In genomic region chr12:68237068-68237467, GRCh38 we compare ENCODE assay signal across 8 cellular contexts. TPM values are rescaled to one million over a fixed set of nuclear protein-coding genes. Genes with fewer than 3 reads are reported as not detected.
A peak's percentile ranks its signal among the peaks of the same experiment; 100 is the strongest.
DNase-seq lines count a peak whose midpoint lies in the region; ATAC-seq, FAIRE-seq and TF ChIP-seq lines count a peak whose summit lies in the region.

No MANE protein-coding gene starts in this region.

- peak overlapping the region; percentile 38 to 45 for H3K4me3 ChIP-seq in CD4-positive, alpha-beta memory T cell (ENCODE audit: low read length in 2 of 2)
- H3K4me3 ChIP-seq in Karpas-422 (ENCODE audit: low read length) (peak overlapping the region; percentile 42; the same call in 1 of the 2 replicates), astrocyte of the spinal cord (ENCODE audit: low read depth, low read length) (no peak overlapping the region)

- DNase-seq in CD4-positive, alpha-beta memory T cell = no peak
- DNase-seq in Karpas-422 = peak; percentile 47
- no peak for DNase-seq in astrocyte of the spinal cord (ENCODE audit: low read depth, low spot score)
- DNase-seq in natural killer cell treated with Interleukin-12 subunit alpha and Interleukin-12 subunit beta and Interleukin-15 and Interleukin-18, amount 100 ng/mL, for 72 hours (ENCODE audit: low spot score) = no peak
- DNase-seq in T-helper 9 cell = no peak
- DNase-seq in frontal cortex (ENCODE audit: low spot score in 2 of 2) = no peak
- DNase-seq in NCI-H345 treated with DMSO at 0.1 percent for 48 hours (lab: John Stamatoyannopoulos, UW; ENCODE audit: unreplicated experiment) = no peak

- no peaks in the 10 kb centered on the region for H3K27me3 Mint-ChIP-seq in CD4-positive, alpha-beta memory T cell
- no peaks in the 10 kb centered on the region for H3K27me3 Mint-ChIP-seq in natural killer cell treated with Interleukin-12 subunit alpha and Interleukin-12 subunit beta and Interleukin-15 and Interleukin-18, amount 100 ng/mL, for 72 hours

- ATAC-seq in natural killer cell treated with Interleukin-12 subunit alpha and Interleukin-12 subunit beta and Interleukin-15 and Interleukin-18, amount 100 ng/mL, for 72 hours = no peak
- ATAC-seq in HG02870 (IDR thresholded peaks at IDR 0.05; ENCODE audit: unreplicated experiment) = no peak

- H3K4me3 Mint-ChIP-seq in CD4-positive, alpha-beta memory T cell = peak overlapping the region; percentile 86 to 95 (median 94)
- peak overlapping the region; percentile 85 for H3K4me3 Mint-ChIP-seq in natural killer cell treated with Interleukin-12 subunit alpha and Interleukin-12 subunit beta and Interleukin-15 and Interleukin-18, amount 100 ng/mL, for 72 hours

- H3K36me3 ChIP-seq in CD4-positive, alpha-beta memory T cell (ENCODE audit: insufficient read depth, low read length) = no peaks in the 10 kb centered on the region
- no peaks in the 10 kb centered on the region for H3K36me3 ChIP-seq in Karpas-422 (ENCODE audit: insufficient read depth, low read length)

- POLR2A ChIA-PET in CD4-positive, alpha-beta memory T cell (lab: Charles Lee; ENCODE audit: partially characterized antibody) = interaction anchor here (0.9 to 2.6 kb wide), 8 partner anchors 11 to 95 kb away, joined by 3 to 10 read pairs (median 5); partner anchors contain the start of genes IL26 and MDM1

- no peaks in the 10 kb centered on the region for H3K9me2 ChIP-seq in Karpas-422 (replicated peaks; ENCODE audit: insufficient read depth, low read length)

- H3K4me1 Mint-ChIP-seq in CD4-positive, alpha-beta memory T cell = peaks cover 35 to 57% (median 47%) of the 10 kb centered on the region in 4 donors
- peaks cover 51 to 60% of the 10 kb centered on the region in 2 donors for H3K4me1 Mint-ChIP-seq in natural killer cell treated with Interleukin-12 subunit alpha and Interleukin-12 subunit beta and Interleukin-15 and Interleukin-18, amount 100 ng/mL, for 72 hours (ENCODE audit: low read depth in 2 of 2)

- H2AFZ ChIP-seq in Karpas-422 (ENCODE audit: low read length) = peak overlapping the region; percentile 36

- no peaks in the 10 kb centered on the region for H3K9me3 Mint-ChIP-seq in CD4-positive, alpha-beta memory T cell
- H3K9me3 Mint-ChIP-seq in natural killer cell treated with Interleukin-12 subunit alpha and Interleukin-12 subunit beta and Interleukin-15 and Interleukin-18, amount 100 ng/mL, for 72 hours = peaks cover 6% of the 10 kb centered on the region

- peak overlapping the region in 6 of 7 donors; percentile 55 to 99 (median 96) for H3K27ac Mint-ChIP-seq in CD4-positive, alpha-beta memory T cell
- H3K27ac Mint-ChIP-seq in natural killer cell treated with Interleukin-12 subunit alpha and Interleukin-12 subunit beta and Interleukin-15 and Interleukin-18, amount 100 ng/mL, for 72 hours = peak overlapping the region; percentile 76 to 85

- H3K36me3 Mint-ChIP-seq in CD4-positive, alpha-beta memory T cell = peaks cover 0 to 3% of the 10 kb centered on the region in 2 donors
- peaks cover 10% of the 10 kb centered on the region for H3K36me3 Mint-ChIP-seq in natural killer cell treated with Interleukin-12 subunit alpha and Interleukin-12 subunit beta and Interleukin-15 and Interleukin-18, amount 100 ng/mL, for 72 hours

- in situ Hi-C loops in astrocyte of the spinal cord (cut with HindIII; ENCODE audit: low sequenced_read_pairs) = no loop called here

- H3K4me1 ChIP-seq in CD4-positive, alpha-beta memory T cell (ENCODE audit: insufficient read depth, low read length) = peaks cover 37% of the 10 kb centered on the region
- H3K4me1 ChIP-seq in Karpas-422 (ENCODE audit: low read length) = peaks cover 12% of the 10 kb centered on the region

- no peaks in the 10 kb centered on the region for H3K79me2 ChIP-seq in Karpas-422 (ENCODE audit: low read length)

- peak overlapping the region; percentile 57 for H3K27ac ChIP-seq in CD4-positive, alpha-beta memory T cell (ENCODE audit: low read depth, low read length)
- H3K27ac ChIP-seq in Karpas-422 (ENCODE audit: low read length) = no peak overlapping the region

- no peaks in the 10 kb centered on the region for H4K20me1 ChIP-seq in Karpas-422 (ENCODE audit: insufficient read depth, low read depth, low read length)

- intact Hi-C loops in CD4-positive, alpha-beta memory T cell (cut with micrococcal nuclease) = loop anchor here (2.0 kb wide), 1 partner anchor 14 kb away; no protein-coding TSS in a partner anchor

- no peaks in the 10 kb centered on the region for H3K9me3 ChIP-seq in CD4-positive, alpha-beta memory T cell (ENCODE audit: control insufficient read depth in 1 of 2, low read length in 2 of 2)
- no peaks in the 10 kb centered on the region for H3K9me3 ChIP-seq in Karpas-422 (ENCODE audit: low read length)

- TF ChIP-seq CTCF in astrocyte of the spinal cord (IDR thresholded peaks at IDR 0.05; ENCODE audit: low read depth, low read length) = peak; percentile 12

- no peak for FAIRE-seq in frontal cortex (lab: Jason Lieb, UNC)

- no peaks in the 10 kb centered on the region for H3K27me3 ChIP-seq in CD4-positive, alpha-beta memory T cell (ENCODE audit: insufficient read depth, low read length)
- H3K27me3 ChIP-seq in Karpas-422 (ENCODE audit: low read length) = no peaks in the 10 kb centered on the region

- CTCF ChIA-PET in CD4-positive, alpha-beta memory T cell (lab: Charles Lee; ENCODE audit: partially characterized antibody) = interaction anchor here (1.2 to 2.6 kb wide), 6 partner anchors 12 to 196 kb away, joined by 3 to 27 read pairs (median 6); no protein-coding TSS in a partner anchor

- peak overlapping the region; percentile 47 for H3K9ac ChIP-seq in Karpas-422 (ENCODE audit: low read length)

- H3K4me2 ChIP-seq in Karpas-422 (ENCODE audit: low read depth, low read length, poor library complexity, severe bottlenecking) = peak overlapping the region; percentile 58

RNA-seq across cellular contexts. Expression of gene IL26, which starts 11.5 kb away (rescaled TPM):
- not detected for total RNA-seq in CD4-positive, alpha-beta memory T cell
- under 1 TPM in 1 of 2 donors, not detected in 1; 0.30 TPM for polyA plus RNA-seq in CD4-positive, alpha-beta memory T cell
- total RNA-seq in Karpas-422 (2014; rRNA removed; shearing (Covaris generic); ENCODE audit: low replicate concordance) = not detected in 2 replicates
- total RNA-seq in natural killer cell treated with Interleukin-12 subunit alpha and Interleukin-12 subunit beta and Interleukin-15 and Interleukin-18, amount 100 ng/mL, for 72 hours = 10 to 100 TPM; 10.0 to 19.1 TPM
- not detected for total RNA-seq in frontal cortex

RNA-seq across cellular contexts. Expression of gene IL22, which starts 16.3 kb away (rescaled TPM):
- total RNA-seq in CD4-positive, alpha-beta memory T cell = not detected
- under 1 TPM in 1 of 2 donors, not detected in 1; 0.67 TPM for polyA plus RNA-seq in CD4-positive, alpha-beta memory T cell
- total RNA-seq in Karpas-422 (2014; rRNA removed; shearing (Covaris generic); ENCODE audit: low replicate concordance) = not detected in 2 replicates
- 1 to 10 TPM; 1.0 to 3.4 TPM for total RNA-seq in natural killer cell treated with Interleukin-12 subunit alpha and Interleukin-12 subunit beta and Interleukin-15 and Interleukin-18, amount 100 ng/mL, for 72 hours
- not detected for total RNA-seq in frontal cortex

Comparison
In these comparisons a context has a peak if more than half of its experiments do, and no peak if none do; other contexts are left out.
1. RNA of gene IL26, which starts 11.5 kb away (total RNA-seq): 10.0 to 19.1 TPM in natural killer cell treated with Interleukin-12 subunit alpha and Interleukin-12 subunit beta and Interleukin-15 and Interleukin-18, amount 100 ng/mL, for 72 hours; not detected in CD4-positive, alpha-beta memory T cell, not detected in Karpas-422 and not detected in frontal cortex (single experiment); every median in the first group is over 10 times any median in the second.